ENCODE assay signal across 8 cellular contexts in genomic region chr19:33080761-33081681, GRCh38. TPM values are rescaled to one million over a fixed set of nuclear protein-coding genes. Genes with fewer than 3 reads are reported as not detected.
DNase-seq lines count a peak whose midpoint lies in the region; ATAC-seq, FAIRE-seq and TF ChIP-seq lines count a peak whose summit lies in the region.

GPATCH1 (plus strand) TSS chr19:33081181; CDS start chr19:33081194, 13 bp downstream.

- H3K4me3 ChIP-seq in A549 (peak within 1 kb of the TSS; percentile 76), WI38 (ENCODE audit: low read depth, low read length) (peak within 1 kb of the TSS; percentile 82), mammary epithelial cell (replicated peaks in 1 of 3; ENCODE audit: insufficient read depth in 1 of 3, low read depth in 2 of 3, low read length in 3 of 3) (peak within 1 kb of the TSS; percentile 74 to 96 (median 90)), smooth muscle cell (peak within 1 kb of the TSS; percentile 96)

- TF ChIP-seq CTCF in A549 (IDR thresholded peaks at IDR 0.05) (no peak), WI38 (IDR thresholded peaks at IDR 0.05; ENCODE audit: low read depth, low read length) (no peak), mammary epithelial cell (conservative IDR thresholded peaks at IDR 0.05 in 1 of 2, IDR thresholded peaks at IDR 0.05 in 1 of 2; ENCODE audit: extremely low read depth in 1 of 2, insufficient read depth in 1 of 2, low read depth in 1 of 2, low read length in 2 of 2) (no peak), smooth muscle cell (IDR thresholded peaks at IDR 0.05; ENCODE audit: borderline replicate concordance, insufficient read depth, poor library complexity, severe bottlenecking) (no peak)

- H3K27me3 ChIP-seq in mammary epithelial cell (ENCODE audit: insufficient read depth, low read length) (no peaks in the 10 kb centered on the region), smooth muscle cell (ENCODE audit: low read depth) (no peaks in the 10 kb centered on the region)

- H3K27ac ChIP-seq in A549 (peak within 1 kb of the TSS; percentile 88 to 92), mammary epithelial cell (ENCODE audit: insufficient read depth, low read depth, low read length) (peak within 1 kb of the TSS; percentile 57), smooth muscle cell (ENCODE audit: low read depth) (peak within 1 kb of the TSS; percentile 29)

- peak; percentile 33 to 54; a peak in 4 of 5 replicates for TF ChIP-seq RAD21 in A549 (conservative IDR thresholded peaks at IDR 0.05 in 1 of 2, IDR thresholded peaks at IDR 0.05 in 1 of 2)

- ATAC-seq in A549: peak; percentile 90
- ATAC-seq in GM18520 (IDR thresholded peaks at IDR 0.05; ENCODE audit: unreplicated experiment): peak; percentile 72
- peak; percentile 71 for ATAC-seq in HG03095 (IDR thresholded peaks at IDR 0.05; ENCODE audit: unreplicated experiment)

- TF ChIP-seq EP300 in A549 (IDR thresholded peaks at IDR 0.05): no peak; a peak in 1 of 5 replicates

- POLR2A ChIA-PET in A549 (lab: Yijun Ruan, JAX): interaction anchor here (0.7 to 1.8 kb wide), 6 partner anchors 10 to 109 kb away, joined by 3 to 11 read pairs (median 5); partner anchors contain the start of genes CEP89, FAAP24 and RHPN2

- peaks cover 17% of the 10 kb centered on the region for H3K79me2 ChIP-seq in mammary epithelial cell (ENCODE audit: insufficient read depth, low read length)
- H3K79me2 ChIP-seq in smooth muscle cell (ENCODE audit: low read depth): peaks cover 10% of the 10 kb centered on the region

- DNase-seq in A549 (ENCODE audit: low read depth in 1 of 2, low spot score in 1 of 2) (peak; percentile 96 to 99), NCI-H2196 (lab: John Stamatoyannopoulos, UW; ENCODE audit: unreplicated experiment) (peak; percentile 82), mammary epithelial cell (peak; percentile 80), iPS-NIHi7 (ENCODE audit: extremely low spot score) (peak; percentile 95), smooth muscle cell (lab: John Stamatoyannopoulos, UW; ENCODE audit: unreplicated experiment) (peak; percentile 65)

- in situ Hi-C loops in mammary epithelial cell (cut with MboI; ENCODE audit: low sequenced_read_pairs in 2 of 2): no loop called here

- H3F3A ChIP-seq in smooth muscle cell (ENCODE audit: low read depth): peaks cover 7% of the 10 kb centered on the region

- H3K9me3 ChIP-seq in A549 (no peaks in the 10 kb centered on the region), mammary epithelial cell (replicated peaks; ENCODE audit: insufficient read depth, low read length) (no peaks in the 10 kb centered on the region), smooth muscle cell (replicated peaks; ENCODE audit: low read depth) (no peaks in the 10 kb centered on the region)

- H4K20me1 ChIP-seq in mammary epithelial cell (ENCODE audit: insufficient read depth, low read length): no peaks in the 10 kb centered on the region
- no peaks in the 10 kb centered on the region for H4K20me1 ChIP-seq in smooth muscle cell (ENCODE audit: low read depth)

- CTCF ChIA-PET in A549 (lab: Yijun Ruan, JAX): interaction anchor here (0.8 to 8.2 kb wide), 8 partner anchors 18 to 109 kb away, joined by 3 to 55 read pairs (median 4); partner anchors contain the start of gene CEP89
- CTCF ChIA-PET in mammary epithelial cell (lab: Charles Lee; ENCODE audit: low non-redundant PET): no interaction called here

- H3K4me1 ChIP-seq in A549 (peaks cover 38% of the 10 kb centered on the region), mammary epithelial cell (ENCODE audit: insufficient read depth, low read length) (peaks cover 24% of the 10 kb centered on the region), smooth muscle cell (ENCODE audit: low read depth) (no peaks in the 10 kb centered on the region)

- dilution Hi-C loops in mammary epithelial cell (cut with HindIII; ENCODE audit: low sequenced_read_pairs): no loop called here

- FAIRE-seq in A549 (lab: Jason Lieb, UNC): peak; percentile 99

- H2AFZ ChIP-seq in mammary epithelial cell (ENCODE audit: low read depth, low read length) (peak within 1 kb of the TSS; percentile 97), smooth muscle cell (ENCODE audit: low read depth) (peak within 1 kb of the TSS; percentile 95)

- TF ChIP-seq POLR2A in A549 (IDR thresholded peaks at IDR 0.05; ENCODE audit: low read length): peak; percentile 79

- WGBS in A549 (ENCODE audit: missing lambda C conversion rate): 2% methylated on average over 62 of the region's 62 CpGs
- 3% methylated on average over 30 of the region's 62 CpGs for WGBS in mammary epithelial cell (ENCODE audit: low coverage, missing lambda C conversion rate)
- WGBS in smooth muscle cell (ENCODE audit: low lambda C conversion rate): 2% methylated on average over 59 of the region's 62 CpGs

- H3K9ac ChIP-seq in mammary epithelial cell (ENCODE audit: insufficient read depth, low read length): peak within 1 kb of the TSS; percentile 76
- peak within 1 kb of the TSS; percentile 81 for H3K9ac ChIP-seq in smooth muscle cell (ENCODE audit: low read depth)

- intact Hi-C loops in mammary epithelial cell (cut with micrococcal nuclease): no loop called here

- no TSS peak for BruUV-seq in mammary epithelial cell (replicated peaks; lab: Mats Ljungman, UMichigan)

- H3K4me2 ChIP-seq in A549 (peak within 1 kb of the TSS; percentile 88), mammary epithelial cell (ENCODE audit: insufficient read depth, low read depth, low read length) (peak within 1 kb of the TSS; percentile 82), smooth muscle cell (peak within 1 kb of the TSS; percentile 94)

- H3K36me3 ChIP-seq in mammary epithelial cell (ENCODE audit: insufficient read depth, low read length) (no peaks in the 10 kb centered on the region), smooth muscle cell (ENCODE audit: low read depth) (no peaks in the 10 kb centered on the region)

TF ChIP-seq in A549, 52 proteins besides CTCF, POLR2A, EP300 and RAD21 (continues in another document):
- TF ChIP-seq BCL3 (IDR thresholded peaks at IDR 0.05) (peak; percentile 85), RARB (CRISPR knock-in tag; IDR thresholded peaks at IDR 0.05) (no peak), RFX5 (IDR thresholded peaks at IDR 0.05) (no peak), CBX8 (IDR thresholded peaks at IDR 0.05) (no peak), ZNF302 (CRISPR knock-in tag; IDR thresholded peaks at IDR 0.05) (no peak), MAFK (IDR thresholded peaks at IDR 0.05; ENCODE audit: partially characterized antibody) (no peak), RNF2 (IDR thresholded peaks at IDR 0.05; ENCODE audit: borderline replicate concordance, low read depth) (no peak), HMGXB4 (CRISPR knock-in tag; IDR thresholded peaks at IDR 0.05; ENCODE audit: borderline replicate concordance) (no peak), HOXA7 (CRISPR knock-in tag; IDR thresholded peaks at IDR 0.05) (no peak), ZFP36 (IDR thresholded peaks at IDR 0.05; ENCODE audit: borderline replicate concordance, partially characterized antibody) (no peak), EHF (CRISPR knock-in tag; IDR thresholded peaks at IDR 0.05) (no peak), SREBF2 (IDR thresholded peaks at IDR 0.05) (no peak), HDAC2 (IDR thresholded peaks at IDR 0.05) (0 out of 2 replicates have a peak, but pooled peaks have one; percentile 88), FOSL2 (IDR thresholded peaks at IDR 0.05) (no peak), FOSL2 (CRISPR knock-in tag; IDR thresholded peaks at IDR 0.05) (0 out of 2 replicates have a peak, but pooled peaks have one; percentile 6), CHD2 (IDR thresholded peaks at IDR 0.05; ENCODE audit: low read length, partially characterized antibody) (no peak), HES2 (IDR thresholded peaks at IDR 0.05) (no peak), KDM1A (IDR thresholded peaks at IDR 0.05; ENCODE audit: low read depth) (no peak), KDM5A (IDR thresholded peaks at IDR 0.05) (peak; percentile 97)

RNA-seq across cellular contexts. Expression of gene GPATCH1, which starts in this region (rescaled TPM):
- polyA plus RNA-seq in A549 (2011; rRNA removed) (19.0 and 24.2 TPM in 2 replicates), A549 (2017; fragmentation: RNase III; extraction: RNeasy Plus Mini Kit Qiagen cat#74134 plus additional on column Dnase treatment) (12.1 to 15.4 TPM (median 13.9 TPM) in 3 replicates), mammary epithelial cell (5.3 TPM), smooth muscle cell (4.3 TPM in 2 replicates)
- 13.1 and 16.7 TPM in 2 replicates for polyA plus RNA-seq in A549 (2012; cell fraction: cytosol; rRNA removed)
- polyA plus RNA-seq in A549 (2012; cell fraction: nucleus; rRNA removed): 17.5 and 18.1 TPM in 2 replicates
- polyA minus RNA-seq in A549 (2011; rRNA and poly(A)+ RNA removed): 29.8 and 38.2 TPM in 2 replicates
- total RNA-seq in mammary epithelial cell (1 to 10 TPM; 7.3 to 7.6 TPM), smooth muscle cell (2.8 and 5.1 TPM in 2 replicates)
- polyA minus RNA-seq in mammary epithelial cell: 6.6 TPM

Comparison
In these comparisons a context has a peak if more than half of its experiments do, and no peak if none do; other contexts are left out.
1. Peak in every context shown above with its lines: DNase-seq, ATAC-seq, H3K4me3 ChIP-seq and H3K27ac ChIP-seq.
2. H3K27ac ChIP-seq: peak in every context shown above with its lines; median percentile 90 in A549; 57 in mammary epithelial cell; 29 in smooth muscle cell.